ENCODE assay signal across 29 cellular contexts in the genomic region with DNA sequence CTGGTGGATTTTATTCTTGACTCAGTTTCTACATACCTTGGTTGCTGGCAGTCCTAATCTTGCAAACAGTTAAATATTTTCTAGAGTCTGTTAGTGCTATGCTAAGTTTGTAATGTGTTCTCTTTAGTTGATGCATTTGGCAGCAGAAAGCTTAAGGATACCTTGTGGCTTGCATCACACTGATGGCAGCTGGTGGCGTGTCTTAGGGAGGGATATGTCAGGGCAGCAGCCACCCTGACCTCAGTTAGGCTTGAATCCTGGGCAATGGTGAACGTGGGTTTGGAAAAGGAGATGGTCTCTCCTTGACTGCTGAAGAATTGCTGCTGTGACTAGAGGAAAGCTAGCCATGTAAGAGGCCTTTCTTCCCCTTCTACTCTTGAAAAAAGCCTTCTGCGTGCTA. TPM values are rescaled to one million over a fixed set of nuclear protein-coding genes. Genes with fewer than 3 reads are reported as not detected.
DNase-seq lines count a peak whose midpoint lies in the region; ATAC-seq and TF ChIP-seq lines count a peak whose summit lies in the region.
"Had no signal": no experiment of that assay in that cellular context is flagged by ENCODE, and none has a peak within 500 bp of the region (broad histone marks: within the 10 kb centered on the region; RNA-seq: fewer than 3 reads in every experiment).

No MANE protein-coding gene starts in this region.

- H3K27ac Mint-ChIP-seq in activated naive CD4-positive, alpha-beta T cell treated with anti-CD3 and anti-CD28 coated beads, Interleukin-2, amount 50 U/mL, for 72 hours, result peak overlapping the region; percentile 13 to 28
- H3K27ac Mint-ChIP-seq in T-helper 17 cell, result peak overlapping the region; percentile 83
- peak overlapping the region; percentile 39 for H3K27ac Mint-ChIP-seq in memory B cell
- peak overlapping the region; percentile 87 for H3K27ac Mint-ChIP-seq in stimulated activated naive B cell treated with anti-CD40 and anti-IgM and Interleukin-4, amounts not matched to agents 10 μg/mL and 1 μg/mL and 100 μg/mL, for 72 hours
- H3K27ac Mint-ChIP-seq: nephron had no signal

- TF ChIP-seq CTCF in adrenal gland (IDR thresholded peaks at IDR 0.05), result no peak

- peaks cover 21 to 23% of the 10 kb centered on the region in 2 donors for H3K36me3 Mint-ChIP-seq in activated naive CD4-positive, alpha-beta T cell treated with anti-CD3 and anti-CD28 coated beads, Interleukin-2, amount 50 U/mL, for 72 hours
- H3K36me3 Mint-ChIP-seq in T-helper 17 cell (ENCODE audit: low read depth) (peaks cover 4% of the 10 kb centered on the region), memory B cell (peaks cover 10% of the 10 kb centered on the region)
- peaks cover 22 to 34% of the 10 kb centered on the region in 2 donors for H3K36me3 Mint-ChIP-seq in stimulated activated naive B cell treated with anti-CD40 and anti-IgM and Interleukin-4, amounts not matched to agents 10 μg/mL and 1 μg/mL and 100 μg/mL, for 72 hours

- WGBS in adrenal gland, 4 donors, result 80 to 89% (median 85%) methylated on average over 3 of the region's 3 CpGs

- intact Hi-C loops in adrenal gland (cut with DNase I), result loop anchor here in 1 of 2 donors (10.0 kb wide), 1 partner anchor 56 kb away; no protein-coding TSS in a partner anchor

- H3K27me3 Mint-ChIP-seq in T-helper 17 cell (no peaks in the 10 kb centered on the region), memory B cell (no peaks in the 10 kb centered on the region)
- no peaks in the 10 kb centered on the region for H3K27me3 Mint-ChIP-seq in stimulated activated naive B cell treated with anti-CD40 and anti-IgM and Interleukin-4, amounts not matched to agents 10 μg/mL and 1 μg/mL and 100 μg/mL, for 72 hours

- peaks cover 7 to 24% of the 10 kb centered on the region in 2 donors for H3K4me1 ChIP-seq in adrenal gland (replicated peaks in 1 of 2)

- no peak for DNase-seq in activated naive CD4-positive, alpha-beta T cell treated with anti-CD3 and anti-CD28 coated beads, Interleukin-2, amount 50 U/mL, for 72 hours (ENCODE audit: low spot score in 2 of 2)
- DNase-seq in activated naive CD4-positive, alpha-beta T cell treated with Interleukin-2 at 50 U/mL for 16 hours, result no peak
- no peak for DNase-seq in T-helper 17 cell
- DNase-seq in memory B cell (ENCODE audit: low spot score in 2 of 2), result no peak
- no peak for DNase-seq in stimulated activated naive B cell treated with anti-CD40 and anti-IgM and Interleukin-4, amounts not matched to agents 10 μg/mL and 1 μg/mL and 100 μg/mL, for 72 hours
- no peak for DNase-seq in hepatic stellate cell (ENCODE audit: low spot score)
- DNase-seq in adrenal gland, result no peak
- DNase-seq: ACHN; body of pancreas; cerebellar nuclear complex; kidney; midbrain; NCI-H146; NCI-H2107; NCI-H446; NCI-H82; ovary; retina; RPMI8226; SK-N-SH; stimulated activated CD4-positive, alpha-beta T cell treated with anti-CD3 and anti-CD28 coated beads, Interleukin-1b, Interleukin-23, amount 100 ng/mL, for 48 hours; substantia nigra; upper lobe of left lung had no signal

- H3K27me3 ChIP-seq in adrenal gland, result no peaks in the 10 kb centered on the region
- H3K27me3 ChIP-seq: BLaER1, body of pancreas, ovary, upper lobe of left lung had no signal

- ATAC-seq in activated naive CD4-positive, alpha-beta T cell treated with anti-CD3 and anti-CD28 coated beads, Interleukin-2, amount 50 U/mL, for 72 hours, result no peak
- no peak for ATAC-seq in T-helper 17 cell
- ATAC-seq in memory B cell (ENCODE audit: low read depth), result no peak
- ATAC-seq in stimulated activated naive B cell treated with anti-CD40 and anti-IgM and Interleukin-4, amounts not matched to agents 10 μg/mL and 1 μg/mL and 100 μg/mL, for 72 hours (replicated peaks), result no peak
- no peak for ATAC-seq in HG02642 (IDR thresholded peaks at IDR 0.05; ENCODE audit: poor library complexity, unreplicated experiment)
- ATAC-seq: body of pancreas, HepG2 had no signal

- peaks cover 0 to 8% of the 10 kb centered on the region in 2 donors for H3K9me3 Mint-ChIP-seq in activated naive CD4-positive, alpha-beta T cell treated with anti-CD3 and anti-CD28 coated beads, Interleukin-2, amount 50 U/mL, for 72 hours
- no peaks in the 10 kb centered on the region for H3K9me3 Mint-ChIP-seq in memory B cell
- H3K9me3 Mint-ChIP-seq in stimulated activated naive B cell treated with anti-CD40 and anti-IgM and Interleukin-4, amounts not matched to agents 10 μg/mL and 1 μg/mL and 100 μg/mL, for 72 hours, result no peaks in the 10 kb centered on the region
- H3K9me3 Mint-ChIP-seq: nephron had no signal

- H3K27ac ChIP-seq in adrenal gland, result no peak overlapping the region
- H3K27ac ChIP-seq: BLaER1, body of pancreas, ovary, upper lobe of left lung had no signal

- H3K4me3 ChIP-seq in adrenal gland, result no peak overlapping the region
- H3K4me3 ChIP-seq: BLaER1, body of pancreas, GM12878, ovary, smooth muscle cell, upper lobe of left lung had no signal

- H3K36me3 ChIP-seq in adrenal gland (replicated peaks in 1 of 2), result peaks cover 0 to 36% of the 10 kb centered on the region in 2 donors
- H3K36me3 ChIP-seq: ovary had no signal

- H3K4me3 Mint-ChIP-seq in T-helper 17 cell (no peak overlapping the region), memory B cell (no peak overlapping the region)
- H3K4me3 Mint-ChIP-seq in stimulated activated naive B cell treated with anti-CD40 and anti-IgM and Interleukin-4, amounts not matched to agents 10 μg/mL and 1 μg/mL and 100 μg/mL, for 72 hours, result no peak overlapping the region

- H3K9me3 ChIP-seq in T-helper 17 cell (ENCODE audit: control insufficient read depth, low read length, poor library complexity, severe bottlenecking) (no peaks in the 10 kb centered on the region), adrenal gland (replicated peaks in 1 of 3) (no peaks in the 10 kb centered on the region)
- H3K9me3 ChIP-seq: BLaER1, body of pancreas, ovary, SK-N-SH, upper lobe of left lung had no signal

- TF ChIP-seq POLR2A in adrenal gland (IDR thresholded peaks at IDR 0.05), result no peak

- H3K4me1 Mint-ChIP-seq in T-helper 17 cell, result peaks cover 26% of the 10 kb centered on the region
- peaks cover 24% of the 10 kb centered on the region for H3K4me1 Mint-ChIP-seq in memory B cell
- peaks cover 31 to 49% of the 10 kb centered on the region in 2 donors for H3K4me1 Mint-ChIP-seq in stimulated activated naive B cell treated with anti-CD40 and anti-IgM and Interleukin-4, amounts not matched to agents 10 μg/mL and 1 μg/mL and 100 μg/mL, for 72 hours

RNA-seq across cellular contexts. Expression of a gene that starts 4.2 kb away (rescaled TPM):
- total RNA-seq in activated naive CD4-positive, alpha-beta T cell treated with anti-CD3 and anti-CD28 coated beads, Interleukin-2, amount 50 U/mL, for 72 hours, result 10 to 100 TPM; 65.8 TPM
- total RNA-seq in T-helper 17 cell, result 10 to 100 TPM; 43.6 to 45.2 TPM
- total RNA-seq in adrenal gland, result 100 to 1,000 TPM in 3 of 8 donors, 10 to 100 TPM in 5; 61.9 to 203 (median 84.5) TPM
- polyA plus RNA-seq in adrenal gland, result 100 to 1,000 TPM in 1 of 3 donors, 10 to 100 TPM in 2; 74.4 to 172 (median 77.4) TPM

RNA-seq across cellular contexts. Expression of a gene that starts 55.1 kb away (rescaled TPM):
- 10 to 100 TPM; 55.8 to 63.3 TPM for total RNA-seq in activated naive CD4-positive, alpha-beta T cell treated with anti-CD3 and anti-CD28 coated beads, Interleukin-2, amount 50 U/mL, for 72 hours
- total RNA-seq in T-helper 17 cell (10 to 100 TPM; 18.1 to 19.0 TPM), adrenal gland (10 to 100 TPM; 22.3 to 38.1 (median 32.5) TPM)
- 10 to 100 TPM; 20.9 to 37.8 (median 22.8) TPM for polyA plus RNA-seq in adrenal gland

RNA-seq across cellular contexts. Expression of a gene that starts 55.2 kb away (rescaled TPM):
- 100 to 1,000 TPM; 101 to 173 TPM for total RNA-seq in activated naive CD4-positive, alpha-beta T cell treated with anti-CD3 and anti-CD28 coated beads, Interleukin-2, amount 50 U/mL, for 72 hours
- total RNA-seq in T-helper 17 cell (10 to 100 TPM; 62.6 to 74.9 TPM), adrenal gland (100 to 1,000 TPM in 1 of 8 donors, 10 to 100 TPM in 7; 35.7 to 103 (median 59.0) TPM)
- 100 to 1,000 TPM in 2 of 3 donors, 10 to 100 TPM in 1; 87.7 to 109 (median 108) TPM for polyA plus RNA-seq in adrenal gland

Comparison
In these comparisons a context has a peak if more than half of its experiments do, and no peak if none do; other contexts are left out.
1. H3K27ac Mint-ChIP-seq: peak in every context shown above with its lines; median percentile 87 in stimulated activated naive B cell treated with anti-CD40 and anti-IgM and Interleukin-4, amounts not matched to agents 10 μg/mL and 1 μg/mL and 100 μg/mL, for 72 hours; 83 in T-helper 17 cell; 39 in memory B cell; 20 in activated naive CD4-positive, alpha-beta T cell treated with anti-CD3 and anti-CD28 coated beads, Interleukin-2, amount 50 U/mL, for 72 hours.